11 cellular contexts compared by ENCODE assay signal in the genomic region with DNA sequence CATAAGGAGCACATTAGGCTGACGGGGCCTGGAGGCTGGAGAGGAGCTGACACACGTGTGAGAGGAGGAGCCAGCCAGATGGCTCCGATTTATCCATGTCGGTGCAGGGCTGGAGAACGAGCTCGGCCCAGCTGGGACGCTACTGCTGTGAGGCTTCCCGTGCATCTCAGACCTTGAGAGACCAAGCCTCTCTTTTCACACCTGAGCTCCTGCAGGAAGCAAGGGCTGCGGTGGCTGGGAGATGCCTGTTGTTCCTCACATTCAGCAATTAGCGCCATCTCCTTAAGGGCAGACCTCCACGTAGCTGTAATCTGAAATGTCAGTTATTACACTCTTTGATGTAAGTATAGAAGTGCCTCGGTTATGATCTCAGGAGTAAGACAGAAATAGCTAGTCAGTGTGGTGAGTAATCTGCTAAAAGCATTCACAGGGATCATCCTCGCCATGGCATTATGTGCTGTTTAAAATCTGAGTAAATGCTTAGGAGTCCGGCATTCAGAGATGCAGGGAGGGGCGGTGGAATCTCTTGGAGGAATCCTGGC.
DNase-seq lines count a peak whose midpoint lies in the region; ATAC-seq and TF ChIP-seq lines count a peak whose summit lies in the region.
"Had no signal": no experiment of that assay in that cellular context is flagged by ENCODE, and none has a peak within 500 bp of the region (broad histone marks: within the 10 kb centered on the region; RNA-seq: fewer than 3 reads in every experiment).

No MANE protein-coding gene starts in this region.

- no peaks in the 10 kb centered on the region for H3K9me3 Mint-ChIP-seq in activated CD8-positive, alpha-beta memory T cell treated with anti-CD3 and anti-CD28 coated beads, Interleukin-2, amount 10 ng/mL, durations not matched to agents 7 days and 5 days (ENCODE audit: low read depth)
- H3K9me3 Mint-ChIP-seq: activated naive CD4-positive, alpha-beta T cell treated with anti-CD3 and anti-CD28 coated beads for 36 hours had no signal

- no peaks in the 10 kb centered on the region for H3K27me3 Mint-ChIP-seq in activated CD8-positive, alpha-beta memory T cell treated with anti-CD3 and anti-CD28 coated beads, Interleukin-2, amount 10 ng/mL, durations not matched to agents 7 days and 5 days

- H3K27ac Mint-ChIP-seq in activated CD8-positive, alpha-beta memory T cell treated with anti-CD3 and anti-CD28 coated beads, Interleukin-2, amount 10 ng/mL, durations not matched to agents 7 days and 5 days = no peak overlapping the region
- H3K27ac Mint-ChIP-seq: activated naive CD4-positive, alpha-beta T cell treated with anti-CD3 and anti-CD28 coated beads for 36 hours had no signal

- H3K4me3 ChIP-seq in fibroblast of the aortic adventitia (ENCODE audit: low read depth, low read length) = no peak overlapping the region
- H3K4me3 ChIP-seq: upper lobe of right lung had no signal

- CTCF ChIA-PET in activated CD8-positive, alpha-beta memory T cell treated with anti-CD3 and anti-CD28 coated beads, Interleukin-2, amount 10 ng/mL, durations not matched to agents 7 days and 5 days (lab: Charles Lee) = interaction anchor here (1.5 kb wide), 1 partner anchor 19 kb away, joined by 4 read pairs; no protein-coding TSS in a partner anchor

- no peaks in the 10 kb centered on the region for H3K4me1 Mint-ChIP-seq in activated CD8-positive, alpha-beta memory T cell treated with anti-CD3 and anti-CD28 coated beads, Interleukin-2, amount 10 ng/mL, durations not matched to agents 7 days and 5 days

- H3K4me3 Mint-ChIP-seq in activated CD8-positive, alpha-beta memory T cell treated with anti-CD3 and anti-CD28 coated beads, Interleukin-2, amount 10 ng/mL, durations not matched to agents 7 days and 5 days = no peak overlapping the region
- H3K4me3 Mint-ChIP-seq: activated naive CD4-positive, alpha-beta T cell treated with anti-CD3 and anti-CD28 coated beads for 36 hours had no signal

- no peak for TF ChIP-seq CTCF in fibroblast of the aortic adventitia (IDR thresholded peaks at IDR 0.05; ENCODE audit: insufficient read depth, low read length)

- no peaks in the 10 kb centered on the region for H3K36me3 Mint-ChIP-seq in activated CD8-positive, alpha-beta memory T cell treated with anti-CD3 and anti-CD28 coated beads, Interleukin-2, amount 10 ng/mL, durations not matched to agents 7 days and 5 days

- DNase-seq in ELR (ENCODE audit: low read depth) = peak; percentile 79
- DNase-seq in NCI-H524 (lab: John Stamatoyannopoulos, UW) = peak; percentile 89 to 97
- DNase-seq in fibroblast of the aortic adventitia (ENCODE audit: low read depth) = peak; percentile 63
- DNase-seq in putamen (ENCODE audit: low spot score) = peak; percentile 34
- DNase-seq in activated CD8-positive, alpha-beta memory T cell treated with anti-CD3 and anti-CD28 coated beads, Interleukin-2, amount 10 ng/mL, durations not matched to agents 7 days and 5 days = no peak
- DNase-seq in central memory CD4-positive, alpha-beta T cell = no peak
- no peak for DNase-seq in activated CD8-positive, alpha-beta memory T cell treated with anti-CD3 and anti-CD28 coated beads, Interleukin-2, amount 50 U/mL, for 48 hours
- DNase-seq: activated naive CD4-positive, alpha-beta T cell treated with anti-CD3 and anti-CD28 coated beads for 36 hours; KBM-7; upper lobe of right lung had no signal

- ATAC-seq in activated CD8-positive, alpha-beta memory T cell treated with anti-CD3 and anti-CD28 coated beads, Interleukin-2, amount 10 ng/mL, durations not matched to agents 7 days and 5 days = no peak
- ATAC-seq in GM18498 (IDR thresholded peaks at IDR 0.05; ENCODE audit: unreplicated experiment) = no peak
- ATAC-seq: upper lobe of right lung had no signal

Comparison
In these comparisons a context has a peak if more than half of its experiments do, and no peak if none do; other contexts are left out.
1. DNase-seq: peak in ELR (single experiment), NCI-H524 (2 of 2), fibroblast of the aortic adventitia (single experiment) and putamen (single experiment); none in activated CD8-positive, alpha-beta memory T cell treated with anti-CD3 and anti-CD28 coated beads, Interleukin-2, amount 10 ng/mL, durations not matched to agents 7 days and 5 days (single experiment), central memory CD4-positive, alpha-beta T cell (single experiment) and activated CD8-positive, alpha-beta memory T cell treated with anti-CD3 and anti-CD28 coated beads, Interleukin-2, amount 50 U/mL, for 48 hours (single experiment).